8 cellular contexts compared by ENCODE assay signal in genomic region chr9:96450613-96451544, GRCh38. TPM values are rescaled to one million over a fixed set of nuclear protein-coding genes. Genes with fewer than 3 reads are reported as not detected.
DNase-seq lines count a peak whose midpoint lies in the region; ATAC-seq, FAIRE-seq and TF ChIP-seq lines count a peak whose summit lies in the region.

No MANE protein-coding gene starts in this region.

- peak overlapping the region; percentile 67 to 70 for H3K4me3 ChIP-seq in SK-N-SH (ENCODE audit: low read depth in 2 of 2, low read length in 1 of 2)
- peak overlapping the region; percentile 58 for H3K4me3 ChIP-seq in K562

- H2AFZ ChIP-seq in SK-N-SH (ENCODE audit: low read depth) (peak overlapping the region; percentile 2; the same call in 1 of the 2 replicates), K562 (ENCODE audit: low read depth, low read length) (peak overlapping the region; percentile 91)

- DNase-seq in D341Med (ENCODE audit: low spot score), result peak; percentile 37
- DNase-seq in HFFc6, result no peak
- DNase-seq in SK-N-SH, result peak; percentile 77
- no peak for DNase-seq in K562 (ENCODE audit: extremely low read depth in 1 of 4, low spot score in 3 of 4)
- DNase-seq in iPS-NIHi7 (ENCODE audit: extremely low spot score), result peak; percentile 46
- DNase-seq in smooth muscle cell of the brain vasculature (ENCODE audit: low read depth, low spot score), result peak; percentile 28
- DNase-seq in hippocampal formation (lab: John Stamatoyannopoulos, UW), result no peak

- FAIRE-seq in K562 (lab: Jason Lieb, UNC), result no peak

- ATAC-seq in K562 (no peak), HG02610 (IDR thresholded peaks at IDR 0.05; ENCODE audit: unreplicated experiment) (no peak)

- H3K27ac Mint-ChIP-seq in HFFc6, result peak overlapping the region; percentile 86

- H4K20me1 ChIP-seq in SK-N-SH (ENCODE audit: insufficient read depth) (no peaks in the 10 kb centered on the region; the same call in 1 of the 2 replicates), K562 (replicated peaks; ENCODE audit: control insufficient read depth, insufficient read depth, low read length) (no peaks in the 10 kb centered on the region)

- no peaks in the 10 kb centered on the region; the same call in 1 of the 2 replicates for H3K27me3 Mint-ChIP-seq in HFFc6 (ENCODE audit: insufficient read depth)

- H3K79me2 ChIP-seq in SK-N-SH (ENCODE audit: insufficient read depth) (peaks cover 55% of the 10 kb centered on the region), K562 (ENCODE audit: control insufficient read depth, insufficient read depth, low read length) (no peaks in the 10 kb centered on the region; the same call in 2 of the 3 replicates)

- no peaks in the 10 kb centered on the region for H3K27me3 ChIP-seq in SK-N-SH (ENCODE audit: insufficient read depth)
- H3K27me3 ChIP-seq in K562 (ENCODE audit: control insufficient read depth in 2 of 2, insufficient read depth in 2 of 2, low read length in 2 of 2), result peaks cover 2 to 14% of the 10 kb centered on the region in 2 experiments; a peak in 2 of 5 replicates

- in situ Hi-C loops in K562 (cut with MboI), result no loop called here

- TF ChIP-seq POLR2A in K562 (conservative IDR thresholded peaks at IDR 0.05), result no peak

- no peaks in the 10 kb centered on the region for H3K36me3 Mint-ChIP-seq in HFFc6 (ENCODE audit: low read depth)

- POLR2A ChIA-PET in SK-N-SH (lab: Yijun Ruan, JAX) (interaction anchor here (1.5 kb wide), 1 partner anchor 32 kb away, joined by 4 read pairs; no protein-coding TSS in a partner anchor), K562 (lab: Yijun Ruan, JAX) (interaction anchor here (1.4 to 1.8 kb wide), 3 partner anchors 9 to 24 kb away, joined by 5 to 9 read pairs (median 7); no protein-coding TSS in a partner anchor)

- H3K4me3 Mint-ChIP-seq in HFFc6, result peak overlapping the region; percentile 94

- WGBS in SK-N-SH (ENCODE audit: low lambda C conversion rate), result 8% methylated on average over 26 of the region's 65 CpGs
- 46% methylated on average over 24 of the region's 65 CpGs for WGBS in K562 (ENCODE audit: insufficient coverage, low coverage, missing lambda C conversion rate)

- TF ChIP-seq RAD21 in SK-N-SH (IDR thresholded peaks at IDR 0.05; ENCODE audit: low read length) (no peak), K562 (CRISPR knock-in tag; conservative IDR thresholded peaks at IDR 0.05 in 1 of 2, IDR thresholded peaks at IDR 0.05 in 1 of 2) (no peak)

- TF ChIP-seq CTCF in HFFc6 (IDR thresholded peaks at IDR 0.05) (no peak), SK-N-SH (IDR thresholded peaks at IDR 0.05) (no peak), K562 (IDR thresholded peaks at IDR 0.05 in 2 of 3, conservative IDR thresholded peaks at IDR 0.05 in 1 of 3; ENCODE audit: insufficient read depth in 2 of 3, low read depth in 1 of 3, low read length in 3 of 3) (no peak)

- H3K4me1 Mint-ChIP-seq in HFFc6 (ENCODE audit: low read depth), result peaks cover 55% of the 10 kb centered on the region

- H3K36me3 ChIP-seq in SK-N-SH (replicated peaks in 1 of 2; ENCODE audit: control insufficient read depth in 1 of 2, insufficient read depth in 2 of 2, low read length in 1 of 2) (no peaks in the 10 kb centered on the region), K562 (ENCODE audit: control insufficient read depth, insufficient read depth, low read length) (no peaks in the 10 kb centered on the region)

- no peaks in the 10 kb centered on the region for H3K9me3 Mint-ChIP-seq in HFFc6

- TF ChIP-seq EP300 in SK-N-SH (IDR thresholded peaks at IDR 0.05; ENCODE audit: borderline replicate concordance in 1 of 2, low read depth in 1 of 2, low read length in 1 of 2) (no peak), K562 (IDR thresholded peaks at IDR 0.05; ENCODE audit: low read length) (no peak)

- H3F3A ChIP-seq in SK-N-SH (replicated peaks; ENCODE audit: insufficient read depth), result peaks cover 16% of the 10 kb centered on the region

- H3K9ac ChIP-seq in SK-N-SH, result peak overlapping the region; percentile 73
- H3K9ac ChIP-seq in K562 (ENCODE audit: insufficient read depth in 1 of 2, low read depth in 2 of 2, low read length in 2 of 2), result peak overlapping the region in 1 of 2 experiments; percentile 88; a peak in 2 of 4 replicates

- H3K27ac ChIP-seq in SK-N-SH (ENCODE audit: low read depth in 2 of 2, low read length in 1 of 2) (peak overlapping the region; percentile 41 to 77; a peak in 3 of 4 replicates), K562 (ENCODE audit: extremely low read depth, low read depth, low read length) (no peak overlapping the region)

- intact Hi-C loops in K562 (cut with micrococcal nuclease), result no loop called here

- no peaks in the 10 kb centered on the region for H3K9me2 ChIP-seq in SK-N-SH

- CTCF ChIA-PET in SK-N-SH (lab: Yijun Ruan, JAX), result interaction anchor here (0.6 to 1.5 kb wide), 4 partner anchors 9 to 123 kb away, joined by 3 to 6 read pairs (median 4); no protein-coding TSS in a partner anchor
- CTCF ChIA-PET in K562 (lab: Yijun Ruan, JAX; ENCODE audit: low intra/inter-chr PET ratio), result no interaction called here

- TSS peak; percentile 44 for BruUV-seq in K562 (replicated peaks; lab: Mats Ljungman, UMichigan)

- H3K4me2 ChIP-seq in SK-N-SH (peak overlapping the region; percentile 74), K562 (ENCODE audit: insufficient read depth, low read length) (peak overlapping the region; percentile 69)

- H3K4me1 ChIP-seq in SK-N-SH (ENCODE audit: control insufficient read depth in 1 of 2, insufficient read depth in 2 of 2, low read depth in 1 of 2, low read length in 1 of 2) (peaks cover 11% of the 10 kb centered on the region in 2 experiments; a peak in 3 of 4 replicates), K562 (replicated peaks in 1 of 2; ENCODE audit: control insufficient read depth in 2 of 2, insufficient read depth in 2 of 2, low read length in 2 of 2) (peaks cover 2 to 18% of the 10 kb centered on the region in 2 experiments; a peak in 3 of 5 replicates)

- no peaks in the 10 kb centered on the region for H3K9me1 ChIP-seq in K562 (ENCODE audit: control insufficient read depth, insufficient read depth, low read length)

- H3K9me3 ChIP-seq in SK-N-SH, result no peaks in the 10 kb centered on the region
- H3K9me3 ChIP-seq in K562 (replicated peaks; ENCODE audit: control insufficient read depth, insufficient read depth, low read depth, low read length), result no peaks in the 10 kb centered on the region

TF ChIP-seq in SK-N-SH, 30 proteins besides CTCF, POLR2A, EP300 and RAD21 (continues in another document):
- no peak for TF ChIP-seq POLR2AphosphoS5 (IDR thresholded peaks at IDR 0.05; ENCODE audit: low read depth, low read length)
- TF ChIP-seq TEAD4 (IDR thresholded peaks at IDR 0.05; ENCODE audit: borderline replicate concordance, insufficient read depth), result no peak
- TF ChIP-seq JUND (IDR thresholded peaks at IDR 0.05), result no peak

TF ChIP-seq in K562, 482 proteins besides CTCF, POLR2A, EP300 and RAD21 (continues in another document):
- TF ChIP-seq ARID2 (IDR thresholded peaks at IDR 0.05), result no peak

RNA-seq across cellular contexts. Expression of gene HABP4, which starts 0.9 kb away (rescaled TPM):
- 10 to 100 TPM; 20.1 to 26.6 (median 24.9) TPM for total RNA-seq in HFFc6 (2021; fragmentation: NEBNext Ultra II Directional; extraction: Animal tissue kit (Norgen Biotek cat#: 25700))
- polyA plus RNA-seq in SK-N-SH (2012; rRNA removed) (18.4 and 19.0 TPM in 2 replicates), K562 (2011; rRNA removed) (1.4 and 2.2 TPM in 2 replicates), K562 (2014; fragmentation: Illumina TruSeq; extraction: Trizol) (1.1 and 2.0 TPM in 2 replicates), K562 (2014; fragmentation: Nextera tagmentation; extraction: Ambion mirVana) (under 1 TPM; 0.38 to 0.52 TPM), K562 (2014; rRNA removed) (2.4 and 3.4 TPM in 2 replicates)
- polyA plus RNA-seq in SK-N-SH (2012; cell fraction: cytosol; rRNA removed), result 23.8 and 31.6 TPM in 2 replicates
- 16.8 and 18.3 TPM in 2 replicates for polyA plus RNA-seq in SK-N-SH (2012; cell fraction: nucleus; rRNA removed)
- total RNA-seq in K562 (2011; cell fraction: chromatin; rRNA removed; ENCODE audit: low replicate concordance), result 0.81 and 2.5 TPM in 2 replicates
- total RNA-seq in K562 (2011; cell fraction: nucleolus; rRNA removed), result 0.66 and 0.83 TPM in 2 replicates
- total RNA-seq in K562 (2011; cell fraction: nucleoplasm; rRNA removed), result 1.8 and 2.4 TPM in 2 replicates
- total RNA-seq in K562 (2014; rRNA removed) (1.9 and 2.0 TPM in 2 replicates), K562 (2014; rRNA removed; fragmentation: Illumina TruSeq; extraction: Trizol) (1.8 and 2.0 TPM in 2 replicates), K562 (2015; rRNA removed; fragmentation: Illumina TruSeq; extraction: Trizol) (1.3 and 1.9 TPM in 2 replicates), K562 (2021) (1.9 and 2.1 TPM in 2 replicates)
- polyA plus RNA-seq in K562 (2011; cell fraction: cytosol; rRNA removed), result 0.42 and 1.8 TPM in 2 replicates
- polyA plus RNA-seq in K562 (2011; cell fraction: nucleus; rRNA removed), result 0.85 and 1.7 TPM in 2 replicates
- 3.0 and 3.6 TPM in 2 replicates for polyA plus RNA-seq in K562 (2012)
- polyA minus RNA-seq in K562 (2011; rRNA and poly(A)+ RNA removed), result 0.70 and 1.3 TPM in 2 replicates
- polyA minus RNA-seq in K562 (2011; cell fraction: cytosol; rRNA and poly(A)+ RNA removed), result 0.29 and 0.73 TPM in 2 replicates
- polyA minus RNA-seq in K562 (2011; cell fraction: nucleus; rRNA and poly(A)+ RNA removed), result 0.13 and 0.56 TPM in 2 replicates

RNA-seq across cellular contexts. Expression of gene ZNF367, which starts 32.7 kb away (rescaled TPM):
- 10 to 100 TPM in 5 of 6 experiments, 1 to 10 TPM in 1; 6.1 to 12.2 (median 11.5) TPM for total RNA-seq in HFFc6 (2021; fragmentation: NEBNext Ultra II Directional; extraction: Animal tissue kit (Norgen Biotek cat#: 25700))
- polyA plus RNA-seq in SK-N-SH (2012; rRNA removed), result 1.5 TPM in 2 replicates
- 1.6 and 1.7 TPM in 2 replicates for polyA plus RNA-seq in SK-N-SH (2012; cell fraction: cytosol; rRNA removed)
- 1.8 and 2.3 TPM in 2 replicates for polyA plus RNA-seq in SK-N-SH (2012; cell fraction: nucleus; rRNA removed)
- total RNA-seq in K562 (2011; cell fraction: chromatin; rRNA removed; ENCODE audit: low replicate concordance), result 5.9 and 11.7 TPM in 2 replicates
- 5.3 and 6.2 TPM in 2 replicates for total RNA-seq in K562 (2011; cell fraction: nucleolus; rRNA removed)
- 7.2 and 10.0 TPM in 2 replicates for total RNA-seq in K562 (2011; cell fraction: nucleoplasm; rRNA removed)
- total RNA-seq in K562 (2014; rRNA removed), result 12.4 and 13.2 TPM in 2 replicates
- total RNA-seq in K562 (2014; rRNA removed; fragmentation: Illumina TruSeq; extraction: Trizol), result 11.8 and 13.2 TPM in 2 replicates
- total RNA-seq in K562 (2015; rRNA removed; fragmentation: Illumina TruSeq; extraction: Trizol), result 12.6 and 14.4 TPM in 2 replicates
- total RNA-seq in K562 (2021), result 13.1 and 13.2 TPM in 2 replicates
- 7.3 and 9.1 TPM in 2 replicates for polyA plus RNA-seq in K562 (2011; rRNA removed)
- 3.0 and 3.3 TPM in 2 replicates for polyA plus RNA-seq in K562 (2011; cell fraction: cytosol; rRNA removed)
- 6.6 and 7.8 TPM in 2 replicates for polyA plus RNA-seq in K562 (2011; cell fraction: nucleus; rRNA removed)
- polyA plus RNA-seq in K562 (2012), result 6.5 and 7.2 TPM in 2 replicates
- polyA plus RNA-seq in K562 (2014; fragmentation: Illumina TruSeq; extraction: Trizol), result 9.4 and 10.0 TPM in 2 replicates
- polyA plus RNA-seq in K562 (2014; fragmentation: Nextera tagmentation; extraction: Ambion mirVana), result 1 to 10 TPM; 2.7 TPM
- 9.9 and 10.8 TPM in 2 replicates for polyA plus RNA-seq in K562 (2014; rRNA removed)
- polyA minus RNA-seq in K562 (2011; rRNA and poly(A)+ RNA removed), result 5.4 and 6.1 TPM in 2 replicates
- 3.6 TPM in 2 replicates for polyA minus RNA-seq in K562 (2011; cell fraction: cytosol; rRNA and poly(A)+ RNA removed)
- polyA minus RNA-seq in K562 (2011; cell fraction: nucleus; rRNA and poly(A)+ RNA removed), result 6.5 and 6.6 TPM in 2 replicates

Comparison
In these comparisons a context has a peak if more than half of its experiments do, and no peak if none do; other contexts are left out.
1. DNase-seq: peak in D341Med (single experiment), SK-N-SH (single experiment), iPS-NIHi7 (single experiment) and smooth muscle cell of the brain vasculature (single experiment); none in HFFc6 (single experiment), K562 (0 of 4) and hippocampal formation (0 of 2).
2. RNA of gene HABP4, which starts 0.9 kb away (total RNA-seq): 20.1 to 26.6 TPM in HFFc6; 0.66 to 2.5 TPM in K562; every median in the first group is over 4 times any median in the second.